ENCODE assay signal across 25 cellular contexts in the genomic region with DNA sequence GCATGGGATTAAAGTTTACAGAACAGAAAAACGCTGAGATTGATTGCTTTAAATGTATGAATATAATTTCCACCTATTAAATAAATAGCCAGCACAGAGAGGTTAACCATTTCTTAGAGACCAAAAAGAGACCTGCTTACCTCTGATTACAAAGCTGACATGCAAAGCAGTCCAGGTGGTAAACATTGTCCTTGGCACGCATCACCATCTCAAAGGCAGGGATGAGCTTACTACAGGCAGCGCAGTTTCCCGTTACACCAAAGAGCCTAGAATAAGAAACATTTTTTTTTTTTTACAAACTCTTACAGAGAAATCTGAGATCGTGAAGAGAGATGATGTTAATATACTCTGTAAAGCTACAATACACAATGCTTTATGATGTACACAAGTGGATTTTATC. TPM values are rescaled to one million over a fixed set of nuclear protein-coding genes. Genes with fewer than 3 reads are reported as not detected.
"Had no signal": no experiment of that assay in that cellular context is flagged by ENCODE, and none has a peak within 500 bp of the region (broad histone marks: within the 10 kb centered on the region; RNA-seq: fewer than 3 reads in every experiment).

No MANE protein-coding gene starts in this region.

- H3K27ac Mint-ChIP-seq: activated CD4-positive, alpha-beta memory T cell treated with anti-CD3 and anti-CD28 coated beads, Interleukin-2, amount 10 ng/mL, durations not matched to agents 7 days and 5 days; activated CD4-positive, alpha-beta T cell treated with anti-CD3 and anti-CD28 coated beads for 36 hours; activated naive CD4-positive, alpha-beta T cell treated with anti-CD3 and anti-CD28 coated beads, Interleukin-2, amount 10 ng/mL, durations not matched to agents 7 days and 5 days; activated naive CD8-positive, alpha-beta T cell treated with anti-CD3 and anti-CD28 coated beads for 36 hours; activated T-cell treated with anti-CD3 and anti-CD28 coated beads, Interleukin-2, amount 50 U/mL, for 72 hours; activated T-helper 2 cell treated with anti-CD3 and anti-CD28 coated beads, Interferon-gamma antibody, Interleukin-2, Interleukin-4, amounts not matched to agents 10 μg/mL and 5 μg/mL and 100 μg/mL, durations not matched to agents 14 hours and 24 hours and 36 hours; T-helper 17 cell had no signal

- ATAC-seq: activated CD4-positive, alpha-beta T cell treated with anti-CD3 and anti-CD28 coated beads for 36 hours; activated T-cell treated with anti-CD3 and anti-CD28 coated beads, Interleukin-2, amount 50 U/mL, for 72 hours; PC-3; T-helper 17 cell had no signal

- H3K4me3 Mint-ChIP-seq: activated CD4-positive, alpha-beta memory T cell treated with anti-CD3 and anti-CD28 coated beads, Interleukin-2, amount 10 ng/mL, durations not matched to agents 7 days and 5 days; activated CD4-positive, alpha-beta T cell treated with anti-CD3 and anti-CD28 coated beads for 36 hours; activated naive CD4-positive, alpha-beta T cell treated with anti-CD3 and anti-CD28 coated beads, Interleukin-2, amount 10 ng/mL, durations not matched to agents 7 days and 5 days; activated naive CD8-positive, alpha-beta T cell treated with anti-CD3 and anti-CD28 coated beads for 36 hours; activated T-cell treated with anti-CD3 and anti-CD28 coated beads, Interleukin-2, amount 50 U/mL, for 72 hours; T-helper 17 cell had no signal

- H3K9me3 Mint-ChIP-seq: activated naive CD8-positive, alpha-beta T cell treated with anti-CD3 and anti-CD28 coated beads for 36 hours had no signal

- H3K4me3 ChIP-seq: cardiac muscle cell had no signal

- DNase-seq: activated CD4-positive, alpha-beta memory T cell treated with anti-CD3 and anti-CD28 coated beads, Interleukin-2, amount 10 ng/mL, durations not matched to agents 7 days and 5 days; activated CD4-positive, alpha-beta T cell treated with anti-CD3 and anti-CD28 coated beads for 36 hours; activated CD4-positive, alpha-beta T cell treated with anti-CD3 and anti-CD28 coated beads, Interleukin-2, amount 50 U/mL, for 1 hour; activated gamma-delta T cell treated with Interleukin-2 at 50 U/mL for 16 hours; activated naive CD4-positive, alpha-beta T cell treated with anti-CD3 and anti-CD28 coated beads, Interleukin-2, amount 10 ng/mL, durations not matched to agents 7 days and 5 days; activated naive CD8-positive, alpha-beta T cell treated with anti-CD3 and anti-CD28 coated beads for 36 hours; activated T-cell treated with anti-CD3 and anti-CD28 coated beads for 4 hours; activated T-cell treated with anti-CD3 and anti-CD28 coated beads, Interleukin-2, amount 50 U/mL, for 72 hours; brain microvascular endothelial cell; MM.1S; NCI-H1105; NCI-H146; NCI-H187 treated with DMSO at 0.1 percent for 48 hours; NCI-H510A treated with DMSO at 0.1 percent for 48 hours; NCI-H774; NK-92 treated with Interleukin-12 subunit alpha and Interleukin-12 subunit beta, amount 100 ng/mL, for 24 hours; PC-3; SHP77 treated with DMSO at 0.1 percent for 48 hours; T-helper 17 cell; T-helper 9 cell had no signal

- H3K36me3 ChIP-seq: brain microvascular endothelial cell, cardiac muscle cell had no signal

- H3K27ac ChIP-seq: brain microvascular endothelial cell, cardiac muscle cell, VCaP had no signal

- H3K27me3 Mint-ChIP-seq: activated CD4-positive, alpha-beta memory T cell treated with anti-CD3 and anti-CD28 coated beads, Interleukin-2, amount 10 ng/mL, durations not matched to agents 7 days and 5 days; activated CD4-positive, alpha-beta T cell treated with anti-CD3 and anti-CD28 coated beads for 36 hours; activated naive CD4-positive, alpha-beta T cell treated with anti-CD3 and anti-CD28 coated beads, Interleukin-2, amount 10 ng/mL, durations not matched to agents 7 days and 5 days; activated naive CD8-positive, alpha-beta T cell treated with anti-CD3 and anti-CD28 coated beads for 36 hours; T-helper 17 cell had no signal

- H3K27me3 ChIP-seq: brain microvascular endothelial cell, cardiac muscle cell had no signal

- H3K4me1 Mint-ChIP-seq: activated CD4-positive, alpha-beta memory T cell treated with anti-CD3 and anti-CD28 coated beads, Interleukin-2, amount 10 ng/mL, durations not matched to agents 7 days and 5 days; activated CD4-positive, alpha-beta T cell treated with anti-CD3 and anti-CD28 coated beads for 36 hours; activated naive CD4-positive, alpha-beta T cell treated with anti-CD3 and anti-CD28 coated beads, Interleukin-2, amount 10 ng/mL, durations not matched to agents 7 days and 5 days; activated naive CD8-positive, alpha-beta T cell treated with anti-CD3 and anti-CD28 coated beads for 36 hours; T-helper 17 cell had no signal

- H3K36me3 Mint-ChIP-seq: activated naive CD4-positive, alpha-beta T cell treated with anti-CD3 and anti-CD28 coated beads, Interleukin-2, amount 10 ng/mL, durations not matched to agents 7 days and 5 days; activated naive CD8-positive, alpha-beta T cell treated with anti-CD3 and anti-CD28 coated beads for 36 hours had no signal

RNA-seq across cellular contexts. Expression of gene LMO3, which starts 45.7 kb away (rescaled TPM):
- total RNA-seq: activated CD4-positive, alpha-beta memory T cell treated with anti-CD3 and anti-CD28 coated beads, Interleukin-2, amount 10 ng/mL, durations not matched to agents 7 days and 5 days; activated CD4-positive, alpha-beta T cell treated with anti-CD3 and anti-CD28 coated beads for 36 hours; activated CD8-positive, alpha-beta memory T cell treated with anti-CD3 and anti-CD28 coated beads for 36 hours; activated naive CD8-positive, alpha-beta T cell treated with anti-CD3 and anti-CD28 coated beads for 36 hours; activated T-cell treated with anti-CD3 and anti-CD28 coated beads, Interleukin-2, amount 50 U/mL, for 72 hours; activated T-helper 2 cell treated with anti-CD3 and anti-CD28 coated beads, Interferon-gamma antibody, Interleukin-2, Interleukin-4, amounts not matched to agents 10 μg/mL and 5 μg/mL and 100 μg/mL, durations not matched to agents 14 hours and 24 hours and 36 hours; SK-MEL-5; T-helper 17 cell had no signal
